ENCODE assay signal across 8 cellular contexts in the genomic region with DNA sequence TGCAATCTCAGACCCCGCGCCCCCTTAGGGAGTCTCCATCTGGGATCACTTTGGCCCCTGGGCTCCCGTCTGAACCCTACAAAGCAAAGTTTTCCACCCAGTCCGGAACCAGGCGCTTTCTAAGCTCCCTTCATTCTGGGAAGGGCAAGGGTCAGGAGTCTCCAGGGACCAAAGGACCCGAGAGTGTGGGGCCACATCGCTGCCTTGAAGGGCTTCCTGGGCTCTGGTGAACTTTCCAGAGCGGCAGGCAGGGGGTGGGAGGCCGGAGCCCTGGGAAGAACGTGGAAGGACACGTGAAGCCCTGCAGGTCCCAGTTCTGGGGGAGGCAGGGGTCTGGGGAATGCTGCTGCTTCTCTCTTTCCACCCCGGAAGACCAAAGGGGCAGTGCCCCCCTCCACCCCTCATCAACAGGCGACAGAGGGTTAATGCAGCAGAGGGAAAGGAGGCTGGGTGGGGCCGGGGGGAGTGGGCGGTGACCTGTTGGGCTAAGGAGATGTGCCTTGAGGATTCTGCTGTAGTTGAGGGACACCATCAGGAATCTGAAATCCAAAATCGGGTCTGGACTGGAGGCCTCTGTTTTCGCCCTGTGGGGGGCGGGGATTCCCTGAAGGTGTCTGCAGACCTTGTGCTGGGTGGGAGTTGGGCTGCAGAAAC. TPM values are rescaled to one million over a fixed set of nuclear protein-coding genes. Genes with fewer than 3 reads are reported as not detected.
DNase-seq lines count a peak whose midpoint lies in the region; ATAC-seq, FAIRE-seq and TF ChIP-seq lines count a peak whose summit lies in the region.

No MANE protein-coding gene starts in this region.

- H3K79me2 ChIP-seq in astrocyte (ENCODE audit: insufficient read depth, low read length): no peaks in the 10 kb centered on the region

- H3K27me3 Mint-ChIP-seq in activated CD8-positive, alpha-beta memory T cell treated with anti-CD3 and anti-CD28 coated beads, Interleukin-2, amount 10 ng/mL, durations not matched to agents 7 days and 5 days: peaks cover 13% of the 10 kb centered on the region
- peaks cover 10% of the 10 kb centered on the region for H3K27me3 Mint-ChIP-seq in astrocyte (ENCODE audit: low read depth, unreplicated experiment)

- no peaks in the 10 kb centered on the region for H3K36me3 ChIP-seq in astrocyte (ENCODE audit: insufficient read depth, low read length)

- peak overlapping the region; percentile 46 for H3K4me3 ChIP-seq in astrocyte (ENCODE audit: insufficient read depth, low read depth, low read length)

- H3K27ac Mint-ChIP-seq in activated CD8-positive, alpha-beta memory T cell treated with anti-CD3 and anti-CD28 coated beads, Interleukin-2, amount 10 ng/mL, durations not matched to agents 7 days and 5 days: no peak overlapping the region
- H3K27ac Mint-ChIP-seq in astrocyte (ENCODE audit: unreplicated experiment): peak overlapping the region; percentile 77

- H3K27ac ChIP-seq in astrocyte (ENCODE audit: low read depth, low read length): no peak overlapping the region
- H3K27ac ChIP-seq in substantia nigra (ENCODE audit: low read depth, low read length, poor library complexity, severe bottlenecking): peak overlapping the region; percentile 100

- peaks cover 22% of the 10 kb centered on the region for H3K27me3 ChIP-seq in astrocyte (ENCODE audit: insufficient read depth, low read length)

- H3K9me3 ChIP-seq in astrocyte (ENCODE audit: insufficient read depth, low read depth, low read length): peaks cover 2% of the 10 kb centered on the region

- in situ Hi-C loops in KBM-7 (cut with MboI; ENCODE audit: low pct_unique_long_range_greater_than_20kb, low sequenced_read_pairs): no loop called here

- no peaks in the 10 kb centered on the region for H4K20me1 ChIP-seq in astrocyte (ENCODE audit: insufficient read depth, low read length)

- H3K4me2 ChIP-seq in astrocyte (ENCODE audit: low read length): peak overlapping the region; percentile 87

- H3K36me3 Mint-ChIP-seq in activated CD8-positive, alpha-beta memory T cell treated with anti-CD3 and anti-CD28 coated beads, Interleukin-2, amount 10 ng/mL, durations not matched to agents 7 days and 5 days: no peaks in the 10 kb centered on the region
- no peaks in the 10 kb centered on the region for H3K36me3 Mint-ChIP-seq in astrocyte (ENCODE audit: low read depth, unreplicated experiment)

- DNase-seq in activated CD8-positive, alpha-beta memory T cell treated with anti-CD3 and anti-CD28 coated beads, Interleukin-2, amount 10 ng/mL, durations not matched to agents 7 days and 5 days: no peak
- DNase-seq in activated CD8-positive, alpha-beta memory T cell treated with anti-CD3 and anti-CD28 coated beads, Interleukin-2, amount 50 U/mL, for 4 hours: no peak
- DNase-seq in astrocyte (ENCODE audit: low read depth): no peak
- DNase-seq in kidney tubule cell (ENCODE audit: low spot score): peak; percentile 34
- DNase-seq in substantia nigra (lab: John Stamatoyannopoulos, UW): peak in 1 of 49 donors; percentile 28
- DNase-seq in NCI-H1105 (lab: John Stamatoyannopoulos, UW): no peak
- DNase-seq in KBM-7: no peak
- no peak for DNase-seq in inferior parietal cortex (ENCODE audit: extremely low spot score)

- H3K4me1 Mint-ChIP-seq in activated CD8-positive, alpha-beta memory T cell treated with anti-CD3 and anti-CD28 coated beads, Interleukin-2, amount 10 ng/mL, durations not matched to agents 7 days and 5 days: peaks cover 13% of the 10 kb centered on the region
- H3K4me1 Mint-ChIP-seq in astrocyte (ENCODE audit: low read depth, unreplicated experiment): peaks cover 12% of the 10 kb centered on the region

- no peak for ATAC-seq in activated CD8-positive, alpha-beta memory T cell treated with anti-CD3 and anti-CD28 coated beads, Interleukin-2, amount 10 ng/mL, durations not matched to agents 7 days and 5 days

- H3K9ac ChIP-seq in astrocyte (ENCODE audit: low read length): peak overlapping the region; percentile 21

- H3K4me3 Mint-ChIP-seq in activated CD8-positive, alpha-beta memory T cell treated with anti-CD3 and anti-CD28 coated beads, Interleukin-2, amount 10 ng/mL, durations not matched to agents 7 days and 5 days: peak overlapping the region; percentile 52
- peak overlapping the region; percentile 87 for H3K4me3 Mint-ChIP-seq in astrocyte (ENCODE audit: unreplicated experiment)

- no peaks in the 10 kb centered on the region for H3K9me3 Mint-ChIP-seq in activated CD8-positive, alpha-beta memory T cell treated with anti-CD3 and anti-CD28 coated beads, Interleukin-2, amount 10 ng/mL, durations not matched to agents 7 days and 5 days (ENCODE audit: low read depth)
- H3K9me3 Mint-ChIP-seq in astrocyte (ENCODE audit: unreplicated experiment): no peaks in the 10 kb centered on the region

- no peak for TF ChIP-seq CTCF in astrocyte (IDR thresholded peaks at IDR 0.05; ENCODE audit: insufficient read depth, low read depth, low read length)

- CTCF ChIA-PET in activated CD8-positive, alpha-beta memory T cell treated with anti-CD3 and anti-CD28 coated beads, Interleukin-2, amount 10 ng/mL, durations not matched to agents 7 days and 5 days (lab: Charles Lee): interaction anchor here (0.9 to 1.0 kb wide), 2 partner anchors 17 to 56 kb away, joined by 3 read pairs; no protein-coding TSS in a partner anchor

- no peak for FAIRE-seq in astrocyte (lab: Jason Lieb, UNC)

- H2AFZ ChIP-seq in astrocyte (ENCODE audit: low read depth, low read length): peak overlapping the region; percentile 78

- peaks cover 5% of the 10 kb centered on the region for H3K4me1 ChIP-seq in astrocyte (ENCODE audit: insufficient read depth, low read length)

RNA-seq across cellular contexts. Expression of gene CDK18, which starts 0.7 kb away (rescaled TPM):
- total RNA-seq in activated CD8-positive, alpha-beta memory T cell treated with anti-CD3 and anti-CD28 coated beads, Interleukin-2, amount 10 ng/mL, durations not matched to agents 7 days and 5 days: 1 to 10 TPM; 4.0 to 5.2 TPM
- total RNA-seq in astrocyte: 15.7 and 17.8 TPM in 2 replicates

RNA-seq across cellular contexts. Expression of gene BLACAT1, which starts 49.4 kb away (rescaled TPM):
- total RNA-seq in activated CD8-positive, alpha-beta memory T cell treated with anti-CD3 and anti-CD28 coated beads, Interleukin-2, amount 10 ng/mL, durations not matched to agents 7 days and 5 days: under 1 TPM; 0.19 to 0.47 TPM
- total RNA-seq in astrocyte: 2.2 and 2.3 TPM in 2 replicates
